8 cellular contexts compared by ENCODE assay signal in genomic region chr7:151167197-151167911, GRCh38. TPM values are rescaled to one million over a fixed set of nuclear protein-coding genes. Genes with fewer than 3 reads are reported as not detected.
DNase-seq lines count a peak whose midpoint lies in the region; ATAC-seq and TF ChIP-seq lines count a peak whose summit lies in the region.

TSS of gene GBX1 (minus strand) at chr7:151167694. CDS start at chr7:151167548, 146 bp downstream.

- H3K36me3 Mint-ChIP-seq in IgD-negative memory B cell, result peaks cover 2% of the 10 kb centered on the region

- ATAC-seq in HG02884 (IDR thresholded peaks at IDR 0.05; ENCODE audit: unreplicated experiment), result no peak

- H3K27me3 ChIP-seq in BLaER1, result peaks cover 96% of the 10 kb centered on the region
- peaks cover 57% of the 10 kb centered on the region for H3K27me3 ChIP-seq in kidney epithelial cell (ENCODE audit: control insufficient read depth, insufficient read depth, low read length)
- peaks cover 67% of the 10 kb centered on the region for H3K27me3 ChIP-seq in suprapubic skin

- H3K36me3 ChIP-seq in BLaER1, result no peaks in the 10 kb centered on the region
- no peaks in the 10 kb centered on the region for H3K36me3 ChIP-seq in kidney epithelial cell (ENCODE audit: control insufficient read depth, insufficient read depth, low read length)
- no peaks in the 10 kb centered on the region for H3K36me3 ChIP-seq in suprapubic skin

- peaks cover 3 to 6% (median 6%) of the 10 kb centered on the region in 3 donors for H3K4me1 Mint-ChIP-seq in IgD-negative memory B cell

- H3K4me3 Mint-ChIP-seq in IgD-negative memory B cell, result peak within 1 kb of the TSS; percentile 48 to 87 (median 70)

- DNase-seq in astrocyte of the hippocampus (ENCODE audit: low read depth, low spot score) (peak; percentile 51), kidney epithelial cell (ENCODE audit: low read depth) (no peak), suprapubic skin (ENCODE audit: low spot score in 2 of 2) (no peak), NCI-H446 treated with DMSO at 0.1 percent for 48 hours (lab: John Stamatoyannopoulos, UW) (no peak)
- no peak for DNase-seq in activated effector memory CD4-positive, alpha-beta T cell treated with anti-CD3 and anti-CD28 coated beads, Interleukin-2, amount 50 U/mL, for 16 hours

- peaks cover 44% of the 10 kb centered on the region for H4K20me1 ChIP-seq in BLaER1

- peak within 1 kb of the TSS in 1 of 3 donors; percentile 2 for H3K27ac Mint-ChIP-seq in IgD-negative memory B cell

- H3K4me2 ChIP-seq in BLaER1, result peak within 1 kb of the TSS; percentile 60

- no peak for TF ChIP-seq POLR2A in suprapubic skin (IDR thresholded peaks at IDR 0.05)

- H3K9ac ChIP-seq in BLaER1, result no peak within 1 kb of the TSS

- H3K27me3 Mint-ChIP-seq in IgD-negative memory B cell, result peaks cover 27% of the 10 kb centered on the region

- H3K4me1 ChIP-seq in BLaER1 (peaks cover 13% of the 10 kb centered on the region; the same call in 1 of the 2 replicates), suprapubic skin (peaks cover 17% of the 10 kb centered on the region)

- no CpG with 5 or more reads among the region's 98 CpGs for WGBS in suprapubic skin

- H3K4me3 ChIP-seq in BLaER1 (peak within 1 kb of the TSS; percentile 52), kidney epithelial cell (ENCODE audit: low read depth, low read length) (peak within 1 kb of the TSS; percentile 16), suprapubic skin (peak within 1 kb of the TSS; percentile 58)

- no peak for TF ChIP-seq CTCF in kidney epithelial cell (IDR thresholded peaks at IDR 0.05; ENCODE audit: insufficient read depth, low read length, poor library complexity, severe bottlenecking)
- TF ChIP-seq CTCF in suprapubic skin (IDR thresholded peaks at IDR 0.05), result peak in 1 of 2 donors; percentile 19

- no peaks in the 10 kb centered on the region for H3K9me3 Mint-ChIP-seq in IgD-negative memory B cell

- no peak within 1 kb of the TSS for H3K27ac ChIP-seq in BLaER1
- H3K27ac ChIP-seq in suprapubic skin, result no peak within 1 kb of the TSS

- peaks cover 9% of the 10 kb centered on the region; the same call in 1 of the 2 replicates for H3K9me3 ChIP-seq in BLaER1
- H3K9me3 ChIP-seq in suprapubic skin, result no peaks in the 10 kb centered on the region

- TF ChIP-seq EP300 in suprapubic skin (IDR thresholded peaks at IDR 0.05), result no peak

RNA-seq across cellular contexts. Expression of gene GBX1, which starts in this region (rescaled TPM):
- not detected for polyA plus RNA-seq in IgD-negative memory B cell
- total RNA-seq in kidney epithelial cell, result not detected in 2 replicates
- not detected for total RNA-seq in suprapubic skin
